ENCODE assay signal across 10 cellular contexts in the genomic region with DNA sequence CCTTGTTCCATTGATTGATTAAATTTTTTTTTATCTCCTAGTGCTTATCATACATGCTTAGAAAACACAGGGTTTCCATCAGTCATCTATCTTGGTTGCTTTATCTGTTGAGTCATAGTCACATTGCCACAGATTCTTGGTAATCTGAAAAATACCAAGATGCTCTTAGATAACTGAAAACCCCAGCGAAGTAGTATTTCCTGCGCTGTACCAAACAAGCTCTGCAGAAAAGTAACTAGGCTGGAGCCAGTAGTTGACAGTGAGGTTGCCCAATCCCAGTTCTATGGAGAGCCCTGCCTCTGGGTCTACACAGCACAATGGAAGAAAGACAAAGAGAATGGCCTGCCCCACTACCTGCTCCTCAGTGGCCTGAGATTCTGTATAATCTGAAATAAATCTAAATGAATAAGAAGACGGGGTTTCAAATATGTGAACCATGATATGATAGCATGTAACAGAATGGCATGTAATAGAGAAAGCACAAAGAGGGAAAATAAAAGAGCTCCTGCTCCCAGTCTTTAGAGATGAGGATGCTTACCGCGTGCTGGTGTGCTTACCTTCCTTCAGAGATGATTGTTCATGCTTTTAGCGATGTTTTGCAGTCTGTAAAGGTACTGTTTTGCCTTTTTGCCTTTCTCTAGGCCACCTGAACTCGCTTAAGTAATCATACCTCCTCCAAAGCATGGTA. TPM values are rescaled to one million over a fixed set of nuclear protein-coding genes. Genes with fewer than 3 reads are reported as not detected.
DNase-seq lines count a peak whose midpoint lies in the region; ATAC-seq and TF ChIP-seq lines count a peak whose summit lies in the region.
"Had no signal": no experiment of that assay in that cellular context is flagged by ENCODE, and none has a peak within 500 bp of the region (broad histone marks: within the 10 kb centered on the region; RNA-seq: fewer than 3 reads in every experiment).

No MANE protein-coding gene starts in this region.

- TF ChIP-seq CTCF in hepatocyte (IDR thresholded peaks at IDR 0.05; ENCODE audit: poor library complexity) (no peak), GM13977 (IDR thresholded peaks at IDR 0.05; ENCODE audit: extremely low read depth, insufficient read depth, missing control alignments) (no peak)

- H3K27ac ChIP-seq in hepatocyte, result peak overlapping the region; percentile 45
- H3K27ac ChIP-seq: BLaER1 treated with 17β-estradiol and CSF1 and Interleukin-3, amounts not matched to agents 10 nM and 100 nM had no signal

- WGBS in hepatocyte (ENCODE audit: low lambda C conversion rate, missing lambda C conversion rate), result 83% methylated on average over 7 of the region's 7 CpGs

- intact Hi-C loops in activated CD4-positive, alpha-beta T cell treated with anti-CD3 and anti-CD28 coated beads, Interleukin-2, amount 10 ng/mL, durations not matched to agents 24 days and 14 days (cut with micrococcal nuclease), result loop anchor here (1.0 to 2.0 kb wide), 2 partner anchors 30 to 59 kb away; no protein-coding TSS in a partner anchor
- intact Hi-C loops in activated T-helper 1 cell treated with anti-CD3 and anti-CD28 coated beads, Interleukin-12 subunit alpha, Interleukin-12 subunit beta, Interleukin-2, Interleukin-4 antibody, amounts not matched to agents 30 ng/mL and 10 ng/mL and 1 ng/mL, durations not matched to agents 14 hours and 24 hours and 36 hours (cut with micrococcal nuclease), result loop anchor here (1.0 kb wide), 1 partner anchor 30 kb away; no protein-coding TSS in a partner anchor

- H3K36me3 Mint-ChIP-seq in activated CD4-positive, alpha-beta T cell treated with anti-CD3 and anti-CD28 coated beads, Interleukin-2, amount 10 ng/mL, durations not matched to agents 24 days and 14 days (ENCODE audit: low read depth), result no peaks in the 10 kb centered on the region
- peaks cover 1% of the 10 kb centered on the region for H3K36me3 Mint-ChIP-seq in activated T-helper 1 cell treated with anti-CD3 and anti-CD28 coated beads, Interleukin-12 subunit alpha, Interleukin-12 subunit beta, Interleukin-2, Interleukin-4 antibody, amounts not matched to agents 30 ng/mL and 10 ng/mL and 1 ng/mL, durations not matched to agents 14 hours and 24 hours and 36 hours (ENCODE audit: low read depth)

- peak overlapping the region; percentile 55 for H3K4me2 ChIP-seq in hepatocyte
- H3K4me2 ChIP-seq: BLaER1 treated with 17β-estradiol and CSF1 and Interleukin-3, amounts not matched to agents 10 nM and 100 nM had no signal

- no peaks in the 10 kb centered on the region for H4K20me1 ChIP-seq in hepatocyte (ENCODE audit: insufficient read depth, poor library complexity, severe bottlenecking)
- H4K20me1 ChIP-seq: BLaER1 treated with 17β-estradiol and CSF1 and Interleukin-3, amounts not matched to agents 10 nM and 100 nM had no signal

- H3K27ac Mint-ChIP-seq in activated CD4-positive, alpha-beta T cell treated with anti-CD3 and anti-CD28 coated beads, Interleukin-2, amount 10 ng/mL, durations not matched to agents 24 days and 14 days, result peak overlapping the region; percentile 62
- peak overlapping the region; percentile 3 for H3K27ac Mint-ChIP-seq in activated T-helper 1 cell treated with anti-CD3 and anti-CD28 coated beads, Interleukin-12 subunit alpha, Interleukin-12 subunit beta, Interleukin-2, Interleukin-4 antibody, amounts not matched to agents 30 ng/mL and 10 ng/mL and 1 ng/mL, durations not matched to agents 14 hours and 24 hours and 36 hours
- peak overlapping the region in 1 of 2 donors; percentile 54 for H3K27ac Mint-ChIP-seq in stimulated activated naive CD8-positive, alpha-beta T cell treated with anti-CD3 and anti-CD28 coated beads, Interleukin-15, amount 100 ng/mL, for 72 hours

- peaks cover 5% of the 10 kb centered on the region for H3K4me1 ChIP-seq in hepatocyte (ENCODE audit: insufficient read depth)

- no peak overlapping the region for H3K4me3 ChIP-seq in hepatocyte
- H3K4me3 ChIP-seq: BLaER1 treated with 17β-estradiol and CSF1 and Interleukin-3, amounts not matched to agents 10 nM and 100 nM had no signal

- H2AFZ ChIP-seq in hepatocyte, result peak overlapping the region; percentile 27

- in situ Hi-C loops in GM13977 (cut with MboI; ENCODE audit: low pct_unique_long_range_greater_than_20kb, low sequenced_read_pairs, unreplicated experiment), result no loop called here

- no peaks in the 10 kb centered on the region for H3K9me3 ChIP-seq in hepatocyte (ENCODE audit: low read depth)
- H3K9me3 ChIP-seq: BLaER1 treated with 17β-estradiol and CSF1 and Interleukin-3, amounts not matched to agents 10 nM and 100 nM had no signal

- peaks cover 26% of the 10 kb centered on the region for H3K4me1 Mint-ChIP-seq in activated CD4-positive, alpha-beta T cell treated with anti-CD3 and anti-CD28 coated beads, Interleukin-2, amount 10 ng/mL, durations not matched to agents 24 days and 14 days
- H3K4me1 Mint-ChIP-seq in activated T-helper 1 cell treated with anti-CD3 and anti-CD28 coated beads, Interleukin-12 subunit alpha, Interleukin-12 subunit beta, Interleukin-2, Interleukin-4 antibody, amounts not matched to agents 30 ng/mL and 10 ng/mL and 1 ng/mL, durations not matched to agents 14 hours and 24 hours and 36 hours (ENCODE audit: low read depth), result peaks cover 36% of the 10 kb centered on the region
- H3K4me1 Mint-ChIP-seq in stimulated activated naive CD8-positive, alpha-beta T cell treated with anti-CD3 and anti-CD28 coated beads, Interleukin-15, amount 100 ng/mL, for 72 hours, result peaks cover 36% of the 10 kb centered on the region

- peak overlapping the region; percentile 6 for H3K4me3 Mint-ChIP-seq in activated CD4-positive, alpha-beta T cell treated with anti-CD3 and anti-CD28 coated beads, Interleukin-2, amount 10 ng/mL, durations not matched to agents 24 days and 14 days
- peak overlapping the region; percentile 53 for H3K4me3 Mint-ChIP-seq in activated T-helper 1 cell treated with anti-CD3 and anti-CD28 coated beads, Interleukin-12 subunit alpha, Interleukin-12 subunit beta, Interleukin-2, Interleukin-4 antibody, amounts not matched to agents 30 ng/mL and 10 ng/mL and 1 ng/mL, durations not matched to agents 14 hours and 24 hours and 36 hours
- H3K4me3 Mint-ChIP-seq in stimulated activated naive CD8-positive, alpha-beta T cell treated with anti-CD3 and anti-CD28 coated beads, Interleukin-15, amount 100 ng/mL, for 72 hours, result peak overlapping the region; percentile 46 to 56

- peak; percentile 78 for DNase-seq in activated CD4-positive, alpha-beta T cell treated with anti-CD3 and anti-CD28 coated beads, Interleukin-2, amount 10 ng/mL, durations not matched to agents 24 days and 14 days
- DNase-seq in activated CD4-positive, alpha-beta T cell treated with anti-CD3 and anti-CD28 coated beads, Interleukin-2, amount 50 U/mL, for 48 hours, result no peak
- peak; percentile 32 for DNase-seq in activated T-helper 1 cell treated with anti-CD3 and anti-CD28 coated beads, Interleukin-12 subunit alpha, Interleukin-12 subunit beta, Interleukin-2, Interleukin-4 antibody, amounts not matched to agents 30 ng/mL and 10 ng/mL and 1 ng/mL, durations not matched to agents 14 hours and 24 hours and 36 hours (ENCODE audit: low spot score)
- DNase-seq in hepatocyte (ENCODE audit: low spot score), result peak; percentile 11
- DNase-seq in stimulated activated naive CD8-positive, alpha-beta T cell treated with anti-CD3 and anti-CD28 coated beads, Interleukin-15, amount 100 ng/mL, for 72 hours, result no peak
- DNase-seq in stimulated activated naive CD4-positive, alpha-beta T cell treated with Interleukin-2 at 50 U/mL for 16 hours (lab: John Stamatoyannopoulos, UW), result no peak
- DNase-seq in dermis blood vessel endothelial cell, result no peak
- DNase-seq in GM13977 (ENCODE audit: low spot score), result no peak
- DNase-seq: activated naive CD4-positive, alpha-beta T cell treated with anti-CD3 and anti-CD28 coated beads, Interleukin-2, amount 50 U/mL, for 16 hours had no signal

- no peaks in the 10 kb centered on the region for H3K79me2 ChIP-seq in hepatocyte

- no peaks in the 10 kb centered on the region for H3K27me3 ChIP-seq in hepatocyte
- H3K27me3 ChIP-seq: BLaER1 treated with 17β-estradiol and CSF1 and Interleukin-3, amounts not matched to agents 10 nM and 100 nM had no signal

- no peaks in the 10 kb centered on the region for H3K9me3 Mint-ChIP-seq in activated CD4-positive, alpha-beta T cell treated with anti-CD3 and anti-CD28 coated beads, Interleukin-2, amount 10 ng/mL, durations not matched to agents 24 days and 14 days
- no peaks in the 10 kb centered on the region for H3K9me3 Mint-ChIP-seq in activated T-helper 1 cell treated with anti-CD3 and anti-CD28 coated beads, Interleukin-12 subunit alpha, Interleukin-12 subunit beta, Interleukin-2, Interleukin-4 antibody, amounts not matched to agents 30 ng/mL and 10 ng/mL and 1 ng/mL, durations not matched to agents 14 hours and 24 hours and 36 hours
- H3K9me3 Mint-ChIP-seq in stimulated activated naive CD8-positive, alpha-beta T cell treated with anti-CD3 and anti-CD28 coated beads, Interleukin-15, amount 100 ng/mL, for 72 hours, result no peaks in the 10 kb centered on the region

- peak; percentile 71 for ATAC-seq in stimulated activated naive CD8-positive, alpha-beta T cell treated with anti-CD3 and anti-CD28 coated beads, Interleukin-15, amount 100 ng/mL, for 72 hours

- H3K9me2 ChIP-seq in hepatocyte (replicated peaks; ENCODE audit: insufficient read depth), result no peaks in the 10 kb centered on the region

- H3K36me3 ChIP-seq in hepatocyte (replicated peaks; ENCODE audit: insufficient read depth, low read depth), result no peaks in the 10 kb centered on the region
- H3K36me3 ChIP-seq: BLaER1 treated with 17β-estradiol and CSF1 and Interleukin-3, amounts not matched to agents 10 nM and 100 nM had no signal

- peaks cover 6% of the 10 kb centered on the region for H3K27me3 Mint-ChIP-seq in activated CD4-positive, alpha-beta T cell treated with anti-CD3 and anti-CD28 coated beads, Interleukin-2, amount 10 ng/mL, durations not matched to agents 24 days and 14 days
- peaks cover 3% of the 10 kb centered on the region for H3K27me3 Mint-ChIP-seq in activated T-helper 1 cell treated with anti-CD3 and anti-CD28 coated beads, Interleukin-12 subunit alpha, Interleukin-12 subunit beta, Interleukin-2, Interleukin-4 antibody, amounts not matched to agents 30 ng/mL and 10 ng/mL and 1 ng/mL, durations not matched to agents 14 hours and 24 hours and 36 hours (ENCODE audit: insufficient read depth)
- H3K27me3 Mint-ChIP-seq in stimulated activated naive CD8-positive, alpha-beta T cell treated with anti-CD3 and anti-CD28 coated beads, Interleukin-15, amount 100 ng/mL, for 72 hours, result peaks cover 22% of the 10 kb centered on the region

RNA-seq across cellular contexts. Expression of gene RAPGEF2, which starts 55.3 kb away (rescaled TPM):
- 27.1 and 32.0 TPM in 2 replicates for total RNA-seq in activated CD4-positive, alpha-beta T cell treated with anti-CD3 and anti-CD28 coated beads, Interleukin-2, amount 10 ng/mL, durations not matched to agents 24 days and 14 days
- total RNA-seq in activated T-helper 1 cell treated with anti-CD3 and anti-CD28 coated beads, Interleukin-12 subunit alpha, Interleukin-12 subunit beta, Interleukin-2, Interleukin-4 antibody, amounts not matched to agents 30 ng/mL and 10 ng/mL and 1 ng/mL, durations not matched to agents 14 hours and 24 hours and 36 hours, result 27.5 and 28.3 TPM in 2 replicates
- total RNA-seq in hepatocyte (64.3 and 79.3 TPM in 2 replicates), dermis blood vessel endothelial cell (91.4 and 101 TPM in 2 replicates)
- polyA plus RNA-seq in hepatocyte, result 8.4 and 8.8 TPM in 2 replicates

Comparison
In these comparisons a context has a peak if more than half of its experiments do, and no peak if none do; other contexts are left out.
1. DNase-seq: peak in activated CD4-positive, alpha-beta T cell treated with anti-CD3 and anti-CD28 coated beads, Interleukin-2, amount 10 ng/mL, durations not matched to agents 24 days and 14 days (single experiment), activated T-helper 1 cell treated with anti-CD3 and anti-CD28 coated beads, Interleukin-12 subunit alpha, Interleukin-12 subunit beta, Interleukin-2, Interleukin-4 antibody, amounts not matched to agents 30 ng/mL and 10 ng/mL and 1 ng/mL, durations not matched to agents 14 hours and 24 hours and 36 hours (single experiment) and hepatocyte (single experiment); none in activated CD4-positive, alpha-beta T cell treated with anti-CD3 and anti-CD28 coated beads, Interleukin-2, amount 50 U/mL, for 48 hours (0 of 2), stimulated activated naive CD8-positive, alpha-beta T cell treated with anti-CD3 and anti-CD28 coated beads, Interleukin-15, amount 100 ng/mL, for 72 hours (0 of 2), stimulated activated naive CD4-positive, alpha-beta T cell treated with Interleukin-2 at 50 U/mL for 16 hours (single experiment), dermis blood vessel endothelial cell (single experiment) and GM13977 (single experiment).
2. Peak in every context shown above with its lines, with median percentiles within 50 percentile points of each other: H3K4me3 Mint-ChIP-seq.